In the genomic region with DNA sequence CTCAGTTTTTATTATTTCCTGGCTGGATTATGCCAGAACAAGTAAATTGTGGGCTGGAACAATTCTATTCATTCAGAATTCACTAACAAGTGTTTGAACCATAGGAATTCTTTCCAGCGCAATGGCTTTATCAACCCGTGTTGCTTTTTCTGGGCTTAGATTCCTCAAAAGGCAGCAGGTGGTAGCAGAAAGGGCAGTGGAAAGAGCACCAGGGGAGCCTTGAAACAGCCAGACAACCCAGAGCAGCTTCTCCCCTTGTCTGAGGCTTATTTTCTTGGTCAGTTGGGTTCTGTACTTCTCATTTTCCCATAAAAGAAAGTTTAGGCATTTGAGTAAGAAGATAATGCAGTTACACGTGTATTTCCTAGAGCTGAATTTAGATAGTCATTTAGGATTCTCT, we compare ENCODE assay signal across 14 cellular contexts.
DNase-seq lines count a peak whose midpoint lies in the region; ATAC-seq and TF ChIP-seq lines count a peak whose summit lies in the region.
"Had no signal": no experiment of that assay in that cellular context is flagged by ENCODE, and none has a peak within 500 bp of the region (broad histone marks: within the 10 kb centered on the region; RNA-seq: fewer than 3 reads in every experiment).

No MANE protein-coding gene starts in this region.

- H3K4me1 ChIP-seq in endodermal cell (ENCODE audit: control insufficient read depth, insufficient read depth, low read length) (peaks cover 18% of the 10 kb centered on the region), gastroesophageal sphincter (peaks cover 0 to 12% (median 2%) of the 10 kb centered on the region in 3 donors)
- H3K4me1 ChIP-seq in naive thymus-derived CD4-positive, alpha-beta T cell (ENCODE audit: control insufficient read depth in 2 of 2, insufficient read depth in 2 of 2, low read length in 2 of 2) = no peaks in the 10 kb centered on the region
- H3K4me1 ChIP-seq: testis had no signal

- H3K36me3 ChIP-seq in endodermal cell (ENCODE audit: control insufficient read depth, insufficient read depth, low read length) = no peaks in the 10 kb centered on the region
- H3K36me3 ChIP-seq in gastroesophageal sphincter = no peaks in the 10 kb centered on the region
- H3K36me3 ChIP-seq in naive thymus-derived CD4-positive, alpha-beta T cell (ENCODE audit: control insufficient read depth in 2 of 3, insufficient read depth in 3 of 3, low read length in 3 of 3) = no peaks in the 10 kb centered on the region

- DNase-seq in DMS 273 (lab: John Stamatoyannopoulos, UW; ENCODE audit: unreplicated experiment) (peak; percentile 37), DMS 273 treated with DMSO at 0.1 percent for 48 hours (lab: John Stamatoyannopoulos, UW) (no peak), NCI-H82 treated with DMSO at 0.1 percent for 48 hours (lab: John Stamatoyannopoulos, UW; ENCODE audit: unreplicated experiment) (peak; percentile 28), endodermal cell (peak; percentile 87), osteocyte (ENCODE audit: extremely low spot score, unreplicated experiment) (no peak), NCI-H1436 treated with DMSO at 0.1 percent for 48 hours (lab: John Stamatoyannopoulos, UW) (no peak)
- no peak for DNase-seq in naive thymus-derived CD4-positive, alpha-beta T cell
- DNase-seq: activated T-cell treated with anti-CD3 and anti-CD28 coated beads, Interleukin-2, amount 50 U/mL, for 1 hour; amygdala; midbrain; testis had no signal

- peak overlapping the region; percentile 71 for H3K27ac Mint-ChIP-seq in endodermal cell
- H3K27ac Mint-ChIP-seq in osteocyte (ENCODE audit: unreplicated experiment) = peak overlapping the region; percentile 20
- H3K27ac Mint-ChIP-seq in naive thymus-derived CD4-positive, alpha-beta T cell = no peak overlapping the region

- POLR2A ChIA-PET in naive thymus-derived CD4-positive, alpha-beta T cell (lab: Charles Lee) = no interaction called here

- H3K27me3 ChIP-seq in endodermal cell (ENCODE audit: control insufficient read depth, insufficient read depth, low read length, poor library complexity, severe bottlenecking) (no peaks in the 10 kb centered on the region), gastroesophageal sphincter (no peaks in the 10 kb centered on the region)
- no peaks in the 10 kb centered on the region for H3K27me3 ChIP-seq in naive thymus-derived CD4-positive, alpha-beta T cell (ENCODE audit: control insufficient read depth in 2 of 2, insufficient read depth in 2 of 2, low read length in 2 of 2)
- H3K27me3 ChIP-seq: testis had no signal

- no peak for ATAC-seq in gastroesophageal sphincter
- no peak for ATAC-seq in naive thymus-derived CD4-positive, alpha-beta T cell
- ATAC-seq: sciatic nerve had no signal

- H3K27me3 Mint-ChIP-seq in endodermal cell (ENCODE audit: insufficient read depth) = no peaks in the 10 kb centered on the region
- no peaks in the 10 kb centered on the region for H3K27me3 Mint-ChIP-seq in osteocyte (ENCODE audit: unreplicated experiment)
- H3K27me3 Mint-ChIP-seq in naive thymus-derived CD4-positive, alpha-beta T cell = peaks cover 2 to 13% (median 9%) of the 10 kb centered on the region in 5 donors

- H3K9ac ChIP-seq in endodermal cell (ENCODE audit: extremely low read depth, low read length, poor library complexity, severe bottlenecking) = peak overlapping the region; percentile 8

- CTCF ChIA-PET in naive thymus-derived CD4-positive, alpha-beta T cell (lab: Charles Lee) = no interaction called here

- H3K9me3 Mint-ChIP-seq in endodermal cell (no peaks in the 10 kb centered on the region), osteocyte (ENCODE audit: unreplicated experiment) (no peaks in the 10 kb centered on the region)
- peaks cover 0 to 2% (median 0%) of the 10 kb centered on the region in 11 donors for H3K9me3 Mint-ChIP-seq in naive thymus-derived CD4-positive, alpha-beta T cell

- H3K4me1 Mint-ChIP-seq in endodermal cell (peaks cover 24% of the 10 kb centered on the region), osteocyte (ENCODE audit: unreplicated experiment) (peaks cover 23% of the 10 kb centered on the region)
- H3K4me1 Mint-ChIP-seq in naive thymus-derived CD4-positive, alpha-beta T cell = no peaks in the 10 kb centered on the region

- H3K36me3 Mint-ChIP-seq in endodermal cell (ENCODE audit: low read depth) = no peaks in the 10 kb centered on the region
- H3K36me3 Mint-ChIP-seq in osteocyte (ENCODE audit: unreplicated experiment) = no peaks in the 10 kb centered on the region
- no peaks in the 10 kb centered on the region for H3K36me3 Mint-ChIP-seq in naive thymus-derived CD4-positive, alpha-beta T cell

- no peak for TF ChIP-seq CTCF in endodermal cell (conservative IDR thresholded peaks at IDR 0.05)
- no peak for TF ChIP-seq CTCF in osteocyte (IDR thresholded peaks at IDR 0.05)
- TF ChIP-seq CTCF in gastroesophageal sphincter (IDR thresholded peaks at IDR 0.05) = no peak

- 20 to 32% methylated on average over 1 to 3 of the region's 3 CpGs for WGBS in endodermal cell (ENCODE audit: insufficient coverage in 1 of 2, insufficient read length in 1 of 2), 2 experiments
- 19 to 38% methylated on average over 3 of the region's 3 CpGs for WGBS in gastroesophageal sphincter (ENCODE audit: low coverage in 1 of 2), 2 donors

- H3K27ac ChIP-seq in endodermal cell (ENCODE audit: low read depth, low read length) (peak overlapping the region; percentile 63), gastroesophageal sphincter (no peak overlapping the region)
- H3K27ac ChIP-seq in naive thymus-derived CD4-positive, alpha-beta T cell (ENCODE audit: low read depth, low read length) = no peak overlapping the region
- H3K27ac ChIP-seq: 22Rv1, testis had no signal

- H3K4me3 ChIP-seq in endodermal cell (ENCODE audit: low read length) = peak overlapping the region; percentile 3
- no peak overlapping the region for H3K4me3 ChIP-seq in gastroesophageal sphincter
- H3K4me3 ChIP-seq in naive thymus-derived CD4-positive, alpha-beta T cell (ENCODE audit: low read length) = no peak overlapping the region
- H3K4me3 ChIP-seq: testis had no signal

- H3K9me3 ChIP-seq in endodermal cell (ENCODE audit: control insufficient read depth, low read length) = no peaks in the 10 kb centered on the region
- H3K9me3 ChIP-seq in gastroesophageal sphincter = no peaks in the 10 kb centered on the region
- no peaks in the 10 kb centered on the region for H3K9me3 ChIP-seq in naive thymus-derived CD4-positive, alpha-beta T cell (ENCODE audit: control insufficient read depth in 2 of 3, low read length in 3 of 3)
- H3K9me3 ChIP-seq: testis had no signal

- no peak for TF ChIP-seq POLR2A in gastroesophageal sphincter (IDR thresholded peaks at IDR 0.05)

- intact Hi-C loops in naive thymus-derived CD4-positive, alpha-beta T cell (cut with micrococcal nuclease) = no loop called here

- no peak overlapping the region for H3K4me3 Mint-ChIP-seq in endodermal cell
- H3K4me3 Mint-ChIP-seq in osteocyte (ENCODE audit: unreplicated experiment) = no peak overlapping the region
- no peak overlapping the region for H3K4me3 Mint-ChIP-seq in naive thymus-derived CD4-positive, alpha-beta T cell

- TF ChIP-seq EP300 in gastroesophageal sphincter (IDR thresholded peaks at IDR 0.05) = no peak

Comparison
In these comparisons a context has a peak if more than half of its experiments do, and no peak if none do; other contexts are left out.
1. DNase-seq: peak in DMS 273 (single experiment), NCI-H82 treated with DMSO at 0.1 percent for 48 hours (single experiment) and endodermal cell (single experiment); none in DMS 273 treated with DMSO at 0.1 percent for 48 hours (single experiment), osteocyte (single experiment), naive thymus-derived CD4-positive, alpha-beta T cell (0 of 9) and NCI-H1436 treated with DMSO at 0.1 percent for 48 hours (single experiment).
2. H3K27ac Mint-ChIP-seq: peak in endodermal cell (single experiment) and osteocyte (single experiment); none in naive thymus-derived CD4-positive, alpha-beta T cell (0 of 9).